Comparison of ENCODE assay signal across 9 cellular contexts in genomic region chr22:30705710-30706651, GRCh38. TPM values are rescaled to one million over a fixed set of nuclear protein-coding genes. Genes with fewer than 3 reads are reported as not detected.
A peak's percentile ranks its signal among the peaks of the same experiment; 100 is the strongest.
DNase-seq lines count a peak whose midpoint lies in the region; ATAC-seq, FAIRE-seq and TF ChIP-seq lines count a peak whose summit lies in the region.
"Had no signal": no experiment of that assay in that cellular context is flagged by ENCODE, and none has a peak within 500 bp of the region (broad histone marks: within the 10 kb centered on the region; RNA-seq: fewer than 3 reads in every experiment).

No MANE protein-coding gene starts in this region.

- POLR2A ChIA-PET in CD8-positive, alpha-beta T cell (lab: Charles Lee) = interaction anchor here (0.6 kb wide), 1 partner anchor 531 kb away, joined by 3 read pairs; no protein-coding TSS in a partner anchor
- POLR2A ChIA-PET in GM12878 (lab: Charles Lee) = interaction anchor here (0.7 to 1.5 kb wide), 4 partner anchors 39 to 71 kb away, joined by 3 read pairs; no protein-coding TSS in a partner anchor

- peak overlapping the region; percentile 9 for H3K27ac Mint-ChIP-seq in CD8-positive, alpha-beta T cell

- TF ChIP-seq CTCF in CD8-positive, alpha-beta T cell (IDR thresholded peaks at IDR 0.05) = no peak
- TF ChIP-seq CTCF in GM12878 (IDR thresholded peaks at IDR 0.05 in 2 of 3, conservative IDR thresholded peaks at IDR 0.05 in 1 of 3; ENCODE audit: control insufficient read depth in 2 of 3, extremely low read depth in 1 of 3, insufficient read depth in 1 of 3, low read depth in 3 of 3, low read length in 3 of 3) = peak in 1 of 3 experiments; percentile 6; a peak in 1 of 6 replicates
- TF ChIP-seq CTCF in hepatocyte (IDR thresholded peaks at IDR 0.05; ENCODE audit: poor library complexity) = no peak

- RAD21 ChIA-PET in GM12878 (lab: Charles Lee; ENCODE audit: unreplicated experiment) = interaction anchor here (1.1 to 2.5 kb wide), 7 partner anchors 13 to 282 kb away, joined by 3 to 14 read pairs (median 5); no protein-coding TSS in a partner anchor

- H3K4me3 Mint-ChIP-seq in CD8-positive, alpha-beta T cell = no peak overlapping the region

- 13% methylated on average over 11 of the region's 11 CpGs for WGBS in GM12878 (ENCODE audit: insufficient coverage, insufficient replicate concordance, low lambda C conversion rate, missing lambda C conversion rate)
- WGBS in hepatocyte (ENCODE audit: low lambda C conversion rate, missing lambda C conversion rate) = 63% methylated on average over 11 of the region's 11 CpGs

- peak; percentile 36 for ATAC-seq in CD8-positive, alpha-beta T cell
- ATAC-seq in GM19438 (IDR thresholded peaks at IDR 0.05; ENCODE audit: low read depth, unreplicated experiment) (peak; percentile 79), GM12878 (peak; percentile 85)

- H3K27me3 ChIP-seq in CD8-positive, alpha-beta T cell (ENCODE audit: insufficient read depth, low read length) = no peaks in the 10 kb centered on the region
- H3K27me3 ChIP-seq in GM12878 (replicated peaks in 1 of 2; ENCODE audit: control insufficient read depth in 2 of 2, insufficient read depth in 2 of 2, low read length in 1 of 2) = no peaks in the 10 kb centered on the region
- H3K27me3 ChIP-seq in hepatocyte = no peaks in the 10 kb centered on the region

- no peaks in the 10 kb centered on the region for H3K79me2 ChIP-seq in GM12878 (ENCODE audit: control insufficient read depth, insufficient read depth, low read length)
- no peaks in the 10 kb centered on the region for H3K79me2 ChIP-seq in hepatocyte

- H3K36me3 ChIP-seq in CD8-positive, alpha-beta T cell (ENCODE audit: insufficient read depth, low read length) = no peaks in the 10 kb centered on the region
- H3K36me3 ChIP-seq in GM12878 (ENCODE audit: control insufficient read depth in 2 of 2, insufficient read depth in 2 of 2, low read length in 1 of 2) = no peaks in the 10 kb centered on the region
- H3K36me3 ChIP-seq in hepatocyte (replicated peaks; ENCODE audit: insufficient read depth, low read depth) = no peaks in the 10 kb centered on the region

- SMC1A ChIA-PET in GM12878 (lab: Charles Lee; ENCODE audit: uncharacterized antibody, unreplicated experiment) = interaction anchor here (0.7 to 2.4 kb wide), 8 partner anchors 25 to 98 kb away, joined by 3 to 15 read pairs (median 4); partner anchors contain the start of gene SLC35E4

- peak; percentile 78 for FAIRE-seq in GM12878 (lab: Jason Lieb, UNC)
- FAIRE-seq: endothelial cell of umbilical vein had no signal

- no peak; a peak in 2 of 4 replicates for TF ChIP-seq EP300 in GM12878 (IDR thresholded peaks at IDR 0.05; ENCODE audit: borderline replicate concordance in 1 of 2, control insufficient read depth in 1 of 2, low read depth in 2 of 2, low read length in 2 of 2)

- H3K9ac ChIP-seq in GM12878 (ENCODE audit: control insufficient read depth, insufficient read depth, low read length) = peak overlapping the region; percentile 64

- H3K4me1 Mint-ChIP-seq in CD8-positive, alpha-beta T cell (ENCODE audit: low read depth) = peaks cover 8% of the 10 kb centered on the region

- intact Hi-C loops in CD8-positive, alpha-beta T cell (cut with DNase I, micrococcal nuclease) = no loop called here
- intact Hi-C loops in GM12878 (cut with micrococcal nuclease; ENCODE audit: unreplicated experiment) = loop anchor here (2.0 kb wide), 3 partner anchors 39 to 71 kb away; partner anchors contain the start of gene SLC35E4

- H2AFZ ChIP-seq in GM12878 (ENCODE audit: control insufficient read depth, low read depth, low read length) (peak overlapping the region; percentile 31), hepatocyte (no peak overlapping the region)

- H3K4me2 ChIP-seq in GM12878 (ENCODE audit: control insufficient read depth, insufficient read depth) (peak overlapping the region; percentile 72), hepatocyte (no peak overlapping the region)

- no peaks in the 10 kb centered on the region for H3K4me1 ChIP-seq in CD8-positive, alpha-beta T cell (ENCODE audit: insufficient read depth, low read length)
- H3K4me1 ChIP-seq in GM12878 (ENCODE audit: control insufficient read depth, insufficient read depth, low read length) (peaks cover 35% of the 10 kb centered on the region), hepatocyte (ENCODE audit: insufficient read depth) (no peaks in the 10 kb centered on the region)

- no TSS peak for BruUV-seq in GM12878 (replicated peaks; lab: Mats Ljungman, UMichigan)

- H3K9me3 Mint-ChIP-seq in CD8-positive, alpha-beta T cell = no peaks in the 10 kb centered on the region

- no peaks in the 10 kb centered on the region for H3K9me3 ChIP-seq in CD8-positive, alpha-beta T cell (ENCODE audit: low read length)
- H3K9me3 ChIP-seq in GM12878 (replicated peaks; ENCODE audit: control insufficient read depth, insufficient read depth, low read length) (no peaks in the 10 kb centered on the region), hepatocyte (ENCODE audit: low read depth) (no peaks in the 10 kb centered on the region)

- no peak for DNase-seq in CD8-positive, alpha-beta T cell
- DNase-seq in MV-4-11 (lab: John Stamatoyannopoulos, UW) (peak; percentile 70), GM12878 (ENCODE audit: low read depth, low spot score) (peak; percentile 72), stromal cell of bone marrow (ENCODE audit: low read depth) (peak; percentile 92), hepatic stellate cell (ENCODE audit: low spot score) (no peak), hepatocyte (ENCODE audit: low spot score) (no peak)
- no peak for DNase-seq in activated CD8-positive, alpha-beta memory T cell treated with anti-CD3 and anti-CD28 coated beads for 24 hours

- no peak overlapping the region for H3K4me3 ChIP-seq in CD8-positive, alpha-beta T cell (ENCODE audit: low read depth, low read length)
- H3K4me3 ChIP-seq in GM12878 (peak overlapping the region; percentile 19; the same call in 1 of the 2 replicates), hepatocyte (no peak overlapping the region)

- H3K27ac ChIP-seq in CD8-positive, alpha-beta T cell (ENCODE audit: low read depth, low read length) = no peak overlapping the region
- H3K27ac ChIP-seq in GM12878 (ENCODE audit: control insufficient read depth, insufficient read depth) = peak overlapping the region; percentile 70
- no peak overlapping the region for H3K27ac ChIP-seq in hepatocyte

- no peaks in the 10 kb centered on the region for H4K20me1 ChIP-seq in GM12878 (ENCODE audit: control insufficient read depth, insufficient read depth)
- H4K20me1 ChIP-seq in hepatocyte (ENCODE audit: insufficient read depth, poor library complexity, severe bottlenecking) = no peaks in the 10 kb centered on the region

- H3K36me3 Mint-ChIP-seq in CD8-positive, alpha-beta T cell = no peaks in the 10 kb centered on the region

- no peaks in the 10 kb centered on the region for H3K9me2 ChIP-seq in hepatocyte (replicated peaks; ENCODE audit: insufficient read depth)

- TF ChIP-seq POLR2A in GM12878 (IDR thresholded peaks at IDR 0.05; ENCODE audit: low read depth, low read length) = peak; percentile 51; the same call in 1 of the 2 replicates

- TF ChIP-seq RAD21 in GM12878 (IDR thresholded peaks at IDR 0.05; ENCODE audit: insufficient read depth, low read depth, low read length) = no peak

- no peaks in the 10 kb centered on the region for H3K27me3 Mint-ChIP-seq in CD8-positive, alpha-beta T cell (ENCODE audit: low read depth)

- CTCF ChIA-PET in CD8-positive, alpha-beta T cell (lab: Charles Lee) = interaction anchor here (0.6 to 0.8 kb wide), 2 partner anchors 12 to 32 kb away, joined by 3 read pairs; partner anchors contain the start of gene OSBP2
- CTCF ChIA-PET in GM12878 (lab: Yijun Ruan, JAX) = interaction anchor here (0.5 to 4.0 kb wide), 9 partner anchors 10 to 97 kb away, joined by 3 to 19 read pairs (median 4); partner anchors contain the start of genes OSBP2 and SLC35E4

- in situ Hi-C loops in GM12878 (cut with MboI) = no loop called here

RNA-seq across cellular contexts. Expression of gene OSBP2, which starts 11.3 kb away (rescaled TPM):
- total RNA-seq in CD8-positive, alpha-beta T cell = 1 to 10 TPM; 1.1 to 1.3 TPM
- total RNA-seq in GM12878 (2013; cell fraction: nucleolus; rRNA removed) = 3.7 and 5.0 TPM in 2 replicates
- total RNA-seq in GM12878 (2014; rRNA removed) (5.0 and 5.8 TPM in 2 replicates), GM12878 (2014; rRNA removed; fragmentation: Illumina TruSeq; extraction: Trizol) (3.4 and 3.5 TPM in 2 replicates), GM12878 (2021) (7.3 and 7.7 TPM in 2 replicates), hepatocyte (18.8 and 23.0 TPM in 2 replicates)
- 0.49 TPM for polyA plus RNA-seq in GM12878 (2011; ENCODE audit: low read depth)
- polyA plus RNA-seq in GM12878 (2011; rRNA removed) (0.39 and 0.77 TPM in 2 replicates), GM12878 (2014; fragmentation: Illumina TruSeq; extraction: Trizol) (2.8 and 4.5 TPM in 2 replicates), GM12878 (2014; fragmentation: Nextera tagmentation; extraction: Ambion mirVana) (under 1 TPM; 0.11 to 0.26 TPM), GM12878 (2014; rRNA removed) (5.0 and 5.7 TPM in 2 replicates), GM12878 (2016; fragmentation: Nextera tagmentation; extraction: Ambion mirVana) (1 to 10 TPM; 3.5 to 3.7 TPM), hepatocyte (22.4 and 25.5 TPM in 2 replicates)
- polyA plus RNA-seq in GM12878 (2011; cell fraction: cytosol; rRNA removed) = 0.46 and 0.74 TPM in 2 replicates
- polyA plus RNA-seq in GM12878 (2011; cell fraction: nucleus; rRNA removed) = 1.1 and 1.2 TPM in 2 replicates
- polyA plus RNA-seq in GM12878 (2012) = 0.91 and 1.3 TPM in 2 replicates
- polyA minus RNA-seq in GM12878 (2011; rRNA and poly(A)+ RNA removed) = 0.77 and 1.2 TPM in 2 replicates
- polyA minus RNA-seq in GM12878 (2011; cell fraction: cytosol; rRNA and poly(A)+ RNA removed) = 2.0 and 2.1 TPM in 2 replicates
- 0.85 and 1.7 TPM in 2 replicates for polyA minus RNA-seq in GM12878 (2011; cell fraction: nucleus; rRNA and poly(A)+ RNA removed)

RNA-seq across cellular contexts. Expression of gene DUSP18, which starts 38.3 kb away (rescaled TPM):
- total RNA-seq in CD8-positive, alpha-beta T cell = 1 to 10 TPM; 3.4 to 4.5 TPM
- 15.8 and 16.5 TPM in 2 replicates for total RNA-seq in GM12878 (2013; cell fraction: nucleolus; rRNA removed)
- total RNA-seq in GM12878 (2014; rRNA removed) (4.9 and 8.2 TPM in 2 replicates), GM12878 (2014; rRNA removed; fragmentation: Illumina TruSeq; extraction: Trizol) (5.5 TPM in 2 replicates), GM12878 (2021) (7.0 and 7.2 TPM in 2 replicates), hepatocyte (7.7 and 10.4 TPM in 2 replicates)
- polyA plus RNA-seq in GM12878 (2011; ENCODE audit: low read depth) = 3.0 TPM
- polyA plus RNA-seq in GM12878 (2011; rRNA removed) (7.4 and 11.3 TPM in 2 replicates), GM12878 (2014; fragmentation: Illumina TruSeq; extraction: Trizol) (7.1 and 7.2 TPM in 2 replicates), GM12878 (2014; fragmentation: Nextera tagmentation; extraction: Ambion mirVana) (1 to 10 TPM; 1.9 to 2.5 TPM), GM12878 (2014; rRNA removed) (7.5 and 8.9 TPM in 2 replicates), GM12878 (2016; fragmentation: Nextera tagmentation; extraction: Ambion mirVana) (10 to 100 TPM; 10.9 to 11.9 TPM), hepatocyte (7.9 and 11.2 TPM in 2 replicates)
- polyA plus RNA-seq in GM12878 (2011; cell fraction: cytosol; rRNA removed) = 22.0 TPM in 2 replicates
- 8.9 and 10.6 TPM in 2 replicates for polyA plus RNA-seq in GM12878 (2011; cell fraction: nucleus; rRNA removed)
- 3.1 and 3.6 TPM in 2 replicates for polyA plus RNA-seq in GM12878 (2012)
- 20.3 and 21.1 TPM in 2 replicates for polyA minus RNA-seq in GM12878 (2011; rRNA and poly(A)+ RNA removed)
- polyA minus RNA-seq in GM12878 (2011; cell fraction: cytosol; rRNA and poly(A)+ RNA removed) = 5.1 and 6.4 TPM in 2 replicates
- 5.9 and 11.1 TPM in 2 replicates for polyA minus RNA-seq in GM12878 (2011; cell fraction: nucleus; rRNA and poly(A)+ RNA removed)

Comparison
In these comparisons a context has a peak if more than half of its experiments do, and no peak if none do; other contexts are left out.
1. DNase-seq: peak in MV-4-11 (single experiment), GM12878 (single experiment) and stromal cell of bone marrow (single experiment); none in CD8-positive, alpha-beta T cell (0 of 7), hepatic stellate cell (single experiment), activated CD8-positive, alpha-beta memory T cell treated with anti-CD3 and anti-CD28 coated beads for 24 hours (single experiment) and hepatocyte (single experiment).
2. Peak in every context shown above with its lines, with median percentiles within 50 percentile points of each other: ATAC-seq.